ENCODE assay signal across 1 cellular context in the genomic region with DNA sequence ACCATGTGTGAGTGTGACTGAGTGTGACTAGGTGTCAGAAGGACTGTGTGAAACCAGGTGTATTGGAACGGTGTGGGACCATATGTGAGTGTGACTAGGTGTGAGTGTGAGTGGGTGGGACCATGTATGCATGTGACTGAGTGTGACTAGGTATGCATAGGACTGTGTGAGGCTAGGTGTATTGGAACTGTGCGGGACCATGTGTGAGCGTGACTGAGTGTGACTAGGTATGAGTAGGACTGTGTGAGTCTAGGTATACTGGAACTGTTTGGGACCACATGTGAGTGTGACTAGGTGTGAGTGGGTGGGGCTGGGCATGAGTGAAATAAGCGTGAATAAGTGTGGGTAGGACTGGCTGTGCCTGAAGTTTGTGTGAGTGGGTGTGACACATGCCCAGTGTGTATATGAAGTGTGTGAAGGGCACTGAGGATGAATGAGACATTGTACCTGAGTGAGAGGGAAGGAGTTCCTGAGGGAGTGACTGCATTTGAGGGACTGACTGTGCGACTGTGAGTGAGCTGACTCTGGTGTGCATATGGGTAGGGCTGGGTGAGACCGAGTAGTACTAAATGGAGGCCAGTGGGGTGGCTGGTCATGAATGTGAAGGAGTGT.
TF ChIP-seq lines count a peak whose summit lies in the region.

No MANE protein-coding gene starts in this region.

TF ChIP-seq in GM12878, 131 proteins besides CTCF, POLR2A, EP300 and RAD21:
- TF ChIP-seq BHLHE40 (IDR thresholded peaks at IDR 0.05; ENCODE audit: borderline replicate concordance in 1 of 2, low read depth in 2 of 2, low read length in 1 of 2) (no peak), TCF3 (IDR thresholded peaks at IDR 0.05; ENCODE audit: borderline replicate concordance, insufficient read depth, low read depth, low read length) (0 out of 2 replicates have a peak, but pooled peaks have one; percentile 12), IRF4 (IDR thresholded peaks at IDR 0.05; ENCODE audit: low read depth, low read length) (no peak), SREBF1 (IDR thresholded peaks at IDR 0.05; ENCODE audit: low read length) (no peak), JUNB (IDR thresholded peaks at IDR 0.05) (no peak), RBBP5 (conservative IDR thresholded peaks at IDR 0.05) (no peak)
